ENCODE assay signal across 39 cellular contexts in the genomic region with DNA sequence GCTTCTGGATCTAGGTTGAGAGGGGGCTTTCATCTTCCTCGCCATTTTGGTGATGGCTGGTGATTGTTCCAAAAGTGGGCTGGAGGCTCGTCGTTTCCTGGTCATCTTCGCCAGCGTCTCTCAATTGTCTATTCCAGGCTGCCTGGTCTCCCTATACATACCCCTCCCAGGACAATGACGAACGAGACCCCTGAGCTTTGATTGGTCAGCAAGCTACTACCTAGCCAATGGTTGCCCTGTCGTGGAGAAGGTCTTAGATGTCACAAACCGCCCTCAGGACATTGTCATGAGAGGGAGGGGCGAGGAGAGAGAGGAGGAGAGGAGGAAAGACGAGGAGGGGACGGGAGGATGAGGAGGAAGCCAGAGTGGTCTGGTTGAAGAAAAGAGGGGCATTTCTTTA. TPM values are rescaled to one million over a fixed set of nuclear protein-coding genes. Genes with fewer than 3 reads are reported as not detected.
"Had no signal": no experiment of that assay in that cellular context is flagged by ENCODE, and none has a peak within 500 bp of the region (broad histone marks: within the 10 kb centered on the region; RNA-seq: fewer than 3 reads in every experiment).

No MANE protein-coding gene starts in this region.

- FAIRE-seq: astrocyte, bronchial epithelial cell had no signal

- DNase-seq: activated effector memory CD4-positive, alpha-beta T cell treated with anti-CD3 and anti-CD28 coated beads, Interleukin-2, amount 50 U/mL, for 16 hours; activated effector memory CD4-positive, alpha-beta T cell treated with Interleukin-2 at 50 U/mL for 16 hours; activated gamma-delta T cell; activated gamma-delta T cell treated with Interleukin-2 at 50 U/mL for 16 hours; activated naive CD4-positive, alpha-beta T cell; activated naive CD4-positive, alpha-beta T cell treated with anti-CD3 and anti-CD28 coated beads for 36 hours; activated naive CD4-positive, alpha-beta T cell treated with anti-CD3 and anti-CD28 coated beads, Interleukin-2, amount 10 ng/mL, durations not matched to agents 7 days and 5 days; activated naive CD4-positive, alpha-beta T cell treated with anti-CD3 and anti-CD28 coated beads, Interleukin-2, amount 50 U/mL, for 16 hours; activated naive CD4-positive, alpha-beta T cell treated with Interleukin-2 at 50 U/mL for 16 hours; activated naive CD8-positive, alpha-beta T cell treated with anti-CD3 and anti-CD28 coated beads for 36 hours; activated naive CD8-positive, alpha-beta T cell treated with anti-CD3 and anti-CD28 coated beads, Interleukin-2, amount 10 ng/mL, durations not matched to agents 7 days and 5 days; activated naive CD8-positive, alpha-beta T cell treated with anti-CD3 and anti-CD28 coated beads, Interleukin-2, amount 50 U/mL, for 24 hours; activated T-cell treated with anti-CD3 and anti-CD28 coated beads, Interleukin-2, amount 50 U/mL, for 24 hours; activated T-cell treated with anti-CD3 and anti-CD28 coated beads, Interleukin-2, amount 50 U/mL, for 4 hours; activated T-cell treated with anti-CD3 and anti-CD28 coated beads, Interleukin-2, amount 50 U/mL, for 48 hours; activated T-cell treated with anti-CD3 and anti-CD28 coated beads, Interleukin-2, amount 50 U/mL, for 72 hours; adrenal gland; amniotic stem cell; amygdala; anterior cingulate cortex; aorta; body of pancreas; brain microvascular endothelial cell; caudate nucleus; central memory CD4-positive, alpha-beta T cell; cerebellar nuclear complex had no signal

- H3K36me3 ChIP-seq: adrenal gland, ascending aorta, brain microvascular endothelial cell, breast epithelium, cardiac muscle cell had no signal

- ATAC-seq: activated naive CD4-positive, alpha-beta T cell treated with anti-CD3 and anti-CD28 coated beads, Interleukin-2, amount 50 U/mL, for 72 hours; activated naive CD8-positive, alpha-beta T cell treated with anti-CD3 and anti-CD28 coated beads, Interleukin-2, amount 50 U/mL, for 24 hours; activated T-cell treated with anti-CD3 and anti-CD28 coated beads, Interleukin-2, amount 50 U/mL, for 4 hours; activated T-cell treated with anti-CD3 and anti-CD28 coated beads, Interleukin-2, amount 50 U/mL, for 72 hours; activated T-helper 17 cell treated with anti-CD3 and anti-CD28 coated beads, Interleukin-2, amount 50 U/mL, for 72 hours; body of pancreas had no signal

- H3K4me1 ChIP-seq: ascending aorta, body of pancreas, breast epithelium had no signal

- H3K27me3 ChIP-seq: adrenal gland, ascending aorta, body of pancreas, brain microvascular endothelial cell, cardiac muscle cell had no signal

- H3K9me3 ChIP-seq: adrenal gland, ascending aorta, body of pancreas, breast epithelium had no signal

- H3K27ac ChIP-seq: adrenal gland, ascending aorta, body of pancreas, brain microvascular endothelial cell, breast epithelium, cardiac muscle cell had no signal

- H3K4me3 ChIP-seq: adrenal gland, ascending aorta, body of pancreas, breast epithelium, cardiac muscle cell had no signal

RNA-seq across cellular contexts. Expression of a gene that starts 7.7 kb away (rescaled TPM):
- total RNA-seq: activated naive CD4-positive, alpha-beta T cell treated with anti-CD3 and anti-CD28 coated beads for 36 hours; activated naive CD4-positive, alpha-beta T cell treated with anti-CD3 and anti-CD28 coated beads, Interleukin-2, amount 50 U/mL, for 72 hours; activated naive CD8-positive, alpha-beta T cell treated with anti-CD3 and anti-CD28 coated beads for 36 hours; activated naive CD8-positive, alpha-beta T cell treated with anti-CD3 and anti-CD28 coated beads, Interleukin-2, amount 10 ng/mL, durations not matched to agents 7 days and 5 days; activated T-cell treated with anti-CD3 and anti-CD28 coated beads, Interleukin-2, amount 50 U/mL, for 4 hours; activated T-cell treated with anti-CD3 and anti-CD28 coated beads, Interleukin-2, amount 50 U/mL, for 72 hours; activated T-helper 1 cell treated with anti-CD3 and anti-CD28 coated beads, Interleukin-12 subunit alpha, Interleukin-12 subunit beta, Interleukin-2, Interleukin-4 antibody, amounts not matched to agents 30 ng/mL and 10 ng/mL and 1 ng/mL, durations not matched to agents 14 hours and 24 hours and 36 hours; activated T-helper 17 cell treated with anti-CD3 and anti-CD28 coated beads, Interleukin-2, amount 50 U/mL, for 72 hours; activated T-helper 2 cell treated with anti-CD3 and anti-CD28 coated beads, Interferon-gamma antibody, Interleukin-2, Interleukin-4, amounts not matched to agents 10 μg/mL and 5 μg/mL and 100 μg/mL, durations not matched to agents 14 hours and 24 hours and 36 hours; adrenal gland; aorta; ascending aorta; astrocyte; body of pancreas; breast epithelium; bronchial epithelial cell; cardiac muscle cell; cardiac septum; cerebellum; chondrocyte had no signal
- polyA plus RNA-seq: adipose tissue, adrenal gland, aorta, cardiac muscle cell had no signal
